ENCODE assay signal across 1 cellular context in the genomic region with DNA sequence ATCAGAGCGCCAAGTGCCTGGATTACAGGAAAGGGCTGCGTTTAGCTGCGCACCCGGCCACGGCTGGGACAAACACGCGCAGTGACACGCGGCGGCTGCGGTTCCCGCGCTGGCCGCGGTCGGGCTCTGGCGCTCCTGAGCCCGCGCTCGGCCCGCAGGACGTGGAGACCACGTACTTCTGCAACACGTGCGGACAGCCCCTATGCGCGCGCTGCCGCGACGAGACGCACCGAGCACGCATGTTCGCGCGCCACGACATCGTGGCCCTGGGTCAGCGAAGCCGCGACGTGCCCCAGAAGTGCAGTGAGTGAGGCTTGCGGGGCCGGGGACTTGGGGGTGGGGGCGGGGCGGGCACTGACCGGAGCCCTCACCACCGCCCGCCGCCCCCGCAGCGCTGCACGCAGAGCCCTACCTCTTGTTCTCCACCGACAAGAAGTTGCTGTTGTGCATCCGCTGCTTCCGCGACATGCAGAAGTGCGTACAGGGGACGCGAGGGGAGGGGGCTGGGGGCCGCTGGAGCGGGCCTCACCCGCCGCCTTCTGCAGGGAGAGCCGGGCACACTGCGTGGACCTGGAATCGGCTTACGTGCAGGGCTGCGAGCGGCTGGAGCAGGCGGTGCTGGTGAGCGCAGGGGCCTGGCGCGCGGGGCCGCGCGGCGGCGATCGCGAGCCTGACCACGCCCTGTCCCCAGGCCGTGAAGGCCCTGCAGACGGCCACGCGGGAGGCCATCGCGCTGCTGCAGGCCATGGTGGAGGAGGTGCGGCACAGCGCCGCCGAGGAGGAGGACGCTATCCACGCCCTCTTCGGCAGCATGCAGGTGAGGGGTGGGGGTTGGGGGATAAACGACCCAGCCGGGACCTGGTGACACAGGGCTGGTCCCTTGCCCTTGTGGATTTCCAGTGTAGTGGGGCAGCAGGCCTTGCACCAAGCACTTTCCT.
TF ChIP-seq lines count a peak whose summit lies in the region.

No MANE protein-coding gene starts in this region.

TF ChIP-seq in GM12878, 131 proteins besides CTCF, POLR2A, EP300 and RAD21 (continued from another document and continues in another):
- TF ChIP-seq, protein P1, sequence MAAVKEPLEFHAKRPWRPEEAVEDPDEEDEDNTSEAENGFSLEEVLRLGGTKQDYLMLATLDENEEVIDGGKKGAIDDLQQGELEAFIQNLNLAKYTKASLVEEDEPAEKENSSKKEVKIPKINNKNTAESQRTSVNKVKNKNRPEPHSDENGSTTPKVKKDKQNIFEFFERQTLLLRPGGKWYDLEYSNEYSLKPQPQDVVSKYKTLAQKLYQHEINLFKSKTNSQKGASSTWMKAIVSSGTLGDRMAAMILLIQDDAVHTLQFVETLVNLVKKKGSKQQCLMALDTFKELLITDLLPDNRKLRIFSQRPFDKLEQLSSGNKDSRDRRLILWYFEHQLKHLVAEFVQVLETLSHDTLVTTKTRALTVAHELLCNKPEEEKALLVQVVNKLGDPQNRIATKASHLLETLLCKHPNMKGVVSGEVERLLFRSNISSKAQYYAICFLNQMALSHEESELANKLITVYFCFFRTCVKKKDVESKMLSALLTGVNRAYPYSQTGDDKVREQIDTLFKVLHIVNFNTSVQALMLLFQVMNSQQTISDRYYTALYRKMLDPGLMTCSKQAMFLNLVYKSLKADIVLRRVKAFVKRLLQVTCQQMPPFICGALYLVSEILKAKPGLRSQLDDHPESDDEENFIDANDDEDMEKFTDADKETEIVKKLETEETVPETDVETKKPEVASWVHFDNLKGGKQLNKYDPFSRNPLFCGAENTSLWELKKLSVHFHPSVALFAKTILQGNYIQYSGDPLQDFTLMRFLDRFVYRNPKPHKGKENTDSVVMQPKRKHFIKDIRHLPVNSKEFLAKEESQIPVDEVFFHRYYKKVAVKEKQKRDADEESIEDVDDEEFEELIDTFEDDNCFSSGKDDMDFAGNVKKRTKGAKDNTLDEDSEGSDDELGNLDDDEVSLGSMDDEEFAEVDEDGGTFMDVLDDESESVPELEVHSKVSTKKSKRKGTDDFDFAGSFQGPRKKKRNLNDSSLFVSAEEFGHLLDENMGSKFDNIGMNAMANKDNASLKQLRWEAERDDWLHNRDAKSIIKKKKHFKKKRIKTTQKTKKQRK (IDR thresholded peaks at IDR 0.05; ENCODE audit: low read depth, low read length), result no peak
- TF ChIP-seq KDM1A (IDR thresholded peaks at IDR 0.05; ENCODE audit: borderline replicate concordance) (no peak), HCFC1 (IDR thresholded peaks at IDR 0.05; ENCODE audit: low read length) (no peak), SIX5 (IDR thresholded peaks at IDR 0.05; ENCODE audit: low read depth, low read length, severe bottlenecking) (no peak), RUNX3 (IDR thresholded peaks at IDR 0.05; ENCODE audit: low read length) (peak; percentile 74), CHD4 (IDR thresholded peaks at IDR 0.05) (no peak), BRCA1 (IDR thresholded peaks at IDR 0.05; ENCODE audit: low read depth, low read length) (no peak), MTA2 (IDR thresholded peaks at IDR 0.05; ENCODE audit: low read depth) (no peak), BCL11A (IDR thresholded peaks at IDR 0.05; ENCODE audit: low read depth, low read length) (no peak), ZBED1 (IDR thresholded peaks at IDR 0.05; ENCODE audit: borderline replicate concordance) (no peak), ZNF622 (IDR thresholded peaks at IDR 0.05) (no peak), HDGF (IDR thresholded peaks at IDR 0.05) (peak; percentile 76; the same call in 1 of the 2 replicates), CEBPB (IDR thresholded peaks at IDR 0.05; ENCODE audit: borderline replicate concordance in 1 of 2, low read depth in 2 of 2, low read length in 2 of 2) (no peak), NFIC (IDR thresholded peaks at IDR 0.05; ENCODE audit: low read depth, low read length) (no peak), CHD1 (IDR thresholded peaks at IDR 0.05; ENCODE audit: low read depth, low read length) (no peak), PAX8 (IDR thresholded peaks at IDR 0.05) (no peak), SUPT20H (IDR thresholded peaks at IDR 0.05; ENCODE audit: borderline replicate concordance, control insufficient read depth, low read depth, low read length) (no peak), ZNF274 (IDR thresholded peaks at IDR 0.05; ENCODE audit: insufficient read depth, insufficient read length) (no peak), TCF7 (IDR thresholded peaks at IDR 0.05; ENCODE audit: borderline replicate concordance) (no peak), CBX3 (IDR thresholded peaks at IDR 0.05; ENCODE audit: borderline replicate concordance, low read depth) (no peak), SMAD5 (IDR thresholded peaks at IDR 0.05; ENCODE audit: low read depth) (no peak), SPI1 (IDR thresholded peaks at IDR 0.05; ENCODE audit: borderline replicate concordance, insufficient read depth, low read depth, low read length) (no peak), JUND (IDR thresholded peaks at IDR 0.05; ENCODE audit: low read depth, low read length) (no peak), RELA (IDR thresholded peaks at IDR 0.05; ENCODE audit: borderline replicate concordance, partially characterized antibody) (no peak), STAT3 (IDR thresholded peaks at IDR 0.05; ENCODE audit: low read depth, low read length) (no peak), POU2F2 (IDR thresholded peaks at IDR 0.05; ENCODE audit: borderline replicate concordance, low read depth, low read length) (no peak), ESRRA (IDR thresholded peaks at IDR 0.05; ENCODE audit: low read length) (no peak), SMARCA5 (IDR thresholded peaks at IDR 0.05) (peak; percentile 52; the same call in 1 of the 2 replicates), TARDBP (IDR thresholded peaks at IDR 0.05; ENCODE audit: borderline replicate concordance) (no peak), HDAC6 (IDR thresholded peaks at IDR 0.05; ENCODE audit: unreplicated experiment) (no peak)
- TF ChIP-seq, protein P2, sequence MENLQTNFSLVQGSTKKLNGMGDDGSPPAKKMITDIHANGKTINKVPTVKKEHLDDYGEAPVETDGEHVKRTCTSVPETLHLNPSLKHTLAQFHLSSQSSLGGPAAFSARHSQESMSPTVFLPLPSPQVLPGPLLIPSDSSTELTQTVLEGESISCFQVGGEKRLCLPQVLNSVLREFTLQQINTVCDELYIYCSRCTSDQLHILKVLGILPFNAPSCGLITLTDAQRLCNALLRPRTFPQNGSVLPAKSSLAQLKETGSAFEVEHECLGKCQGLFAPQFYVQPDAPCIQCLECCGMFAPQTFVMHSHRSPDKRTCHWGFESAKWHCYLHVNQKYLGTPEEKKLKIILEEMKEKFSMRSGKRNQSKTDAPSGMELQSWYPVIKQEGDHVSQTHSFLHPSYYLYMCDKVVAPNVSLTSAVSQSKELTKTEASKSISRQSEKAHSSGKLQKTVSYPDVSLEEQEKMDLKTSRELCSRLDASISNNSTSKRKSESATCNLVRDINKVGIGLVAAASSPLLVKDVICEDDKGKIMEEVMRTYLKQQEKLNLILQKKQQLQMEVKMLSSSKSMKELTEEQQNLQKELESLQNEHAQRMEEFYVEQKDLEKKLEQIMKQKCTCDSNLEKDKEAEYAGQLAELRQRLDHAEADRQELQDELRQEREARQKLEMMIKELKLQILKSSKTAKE (IDR thresholded peaks at IDR 0.05; ENCODE audit: low read depth, poor library complexity, severe bottlenecking), result no peak
- TF ChIP-seq, protein P3, sequence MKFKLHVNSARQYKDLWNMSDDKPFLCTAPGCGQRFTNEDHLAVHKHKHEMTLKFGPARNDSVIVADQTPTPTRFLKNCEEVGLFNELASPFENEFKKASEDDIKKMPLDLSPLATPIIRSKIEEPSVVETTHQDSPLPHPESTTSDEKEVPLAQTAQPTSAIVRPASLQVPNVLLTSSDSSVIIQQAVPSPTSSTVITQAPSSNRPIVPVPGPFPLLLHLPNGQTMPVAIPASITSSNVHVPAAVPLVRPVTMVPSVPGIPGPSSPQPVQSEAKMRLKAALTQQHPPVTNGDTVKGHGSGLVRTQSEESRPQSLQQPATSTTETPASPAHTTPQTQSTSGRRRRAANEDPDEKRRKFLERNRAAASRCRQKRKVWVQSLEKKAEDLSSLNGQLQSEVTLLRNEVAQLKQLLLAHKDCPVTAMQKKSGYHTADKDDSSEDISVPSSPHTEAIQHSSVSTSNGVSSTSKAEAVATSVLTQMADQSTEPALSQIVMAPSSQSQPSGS (IDR thresholded peaks at IDR 0.05; ENCODE audit: low read length), result no peak
- TF ChIP-seq, protein P4, sequence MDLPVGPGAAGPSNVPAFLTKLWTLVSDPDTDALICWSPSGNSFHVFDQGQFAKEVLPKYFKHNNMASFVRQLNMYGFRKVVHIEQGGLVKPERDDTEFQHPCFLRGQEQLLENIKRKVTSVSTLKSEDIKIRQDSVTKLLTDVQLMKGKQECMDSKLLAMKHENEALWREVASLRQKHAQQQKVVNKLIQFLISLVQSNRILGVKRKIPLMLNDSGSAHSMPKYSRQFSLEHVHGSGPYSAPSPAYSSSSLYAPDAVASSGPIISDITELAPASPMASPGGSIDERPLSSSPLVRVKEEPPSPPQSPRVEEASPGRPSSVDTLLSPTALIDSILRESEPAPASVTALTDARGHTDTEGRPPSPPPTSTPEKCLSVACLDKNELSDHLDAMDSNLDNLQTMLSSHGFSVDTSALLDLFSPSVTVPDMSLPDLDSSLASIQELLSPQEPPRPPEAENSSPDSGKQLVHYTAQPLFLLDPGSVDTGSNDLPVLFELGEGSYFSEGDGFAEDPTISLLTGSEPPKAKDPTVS (IDR thresholded peaks at IDR 0.05; ENCODE audit: low read depth, low read length), result no peak
- TF ChIP-seq, protein P5, sequence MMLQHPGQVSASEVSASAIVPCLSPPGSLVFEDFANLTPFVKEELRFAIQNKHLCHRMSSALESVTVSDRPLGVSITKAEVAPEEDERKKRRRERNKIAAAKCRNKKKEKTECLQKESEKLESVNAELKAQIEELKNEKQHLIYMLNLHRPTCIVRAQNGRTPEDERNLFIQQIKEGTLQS (IDR thresholded peaks at IDR 0.05; ENCODE audit: borderline replicate concordance, extremely low read depth, low read depth, low read length), result no peak
- TF ChIP-seq, protein P6, sequence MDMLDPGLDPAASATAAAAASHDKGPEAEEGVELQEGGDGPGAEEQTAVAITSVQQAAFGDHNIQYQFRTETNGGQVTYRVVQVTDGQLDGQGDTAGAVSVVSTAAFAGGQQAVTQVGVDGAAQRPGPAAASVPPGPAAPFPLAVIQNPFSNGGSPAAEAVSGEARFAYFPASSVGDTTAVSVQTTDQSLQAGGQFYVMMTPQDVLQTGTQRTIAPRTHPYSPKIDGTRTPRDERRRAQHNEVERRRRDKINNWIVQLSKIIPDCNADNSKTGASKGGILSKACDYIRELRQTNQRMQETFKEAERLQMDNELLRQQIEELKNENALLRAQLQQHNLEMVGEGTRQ (IDR thresholded peaks at IDR 0.05; ENCODE audit: borderline replicate concordance, low read depth, low read length), result no peak
- TF ChIP-seq, protein P7, sequence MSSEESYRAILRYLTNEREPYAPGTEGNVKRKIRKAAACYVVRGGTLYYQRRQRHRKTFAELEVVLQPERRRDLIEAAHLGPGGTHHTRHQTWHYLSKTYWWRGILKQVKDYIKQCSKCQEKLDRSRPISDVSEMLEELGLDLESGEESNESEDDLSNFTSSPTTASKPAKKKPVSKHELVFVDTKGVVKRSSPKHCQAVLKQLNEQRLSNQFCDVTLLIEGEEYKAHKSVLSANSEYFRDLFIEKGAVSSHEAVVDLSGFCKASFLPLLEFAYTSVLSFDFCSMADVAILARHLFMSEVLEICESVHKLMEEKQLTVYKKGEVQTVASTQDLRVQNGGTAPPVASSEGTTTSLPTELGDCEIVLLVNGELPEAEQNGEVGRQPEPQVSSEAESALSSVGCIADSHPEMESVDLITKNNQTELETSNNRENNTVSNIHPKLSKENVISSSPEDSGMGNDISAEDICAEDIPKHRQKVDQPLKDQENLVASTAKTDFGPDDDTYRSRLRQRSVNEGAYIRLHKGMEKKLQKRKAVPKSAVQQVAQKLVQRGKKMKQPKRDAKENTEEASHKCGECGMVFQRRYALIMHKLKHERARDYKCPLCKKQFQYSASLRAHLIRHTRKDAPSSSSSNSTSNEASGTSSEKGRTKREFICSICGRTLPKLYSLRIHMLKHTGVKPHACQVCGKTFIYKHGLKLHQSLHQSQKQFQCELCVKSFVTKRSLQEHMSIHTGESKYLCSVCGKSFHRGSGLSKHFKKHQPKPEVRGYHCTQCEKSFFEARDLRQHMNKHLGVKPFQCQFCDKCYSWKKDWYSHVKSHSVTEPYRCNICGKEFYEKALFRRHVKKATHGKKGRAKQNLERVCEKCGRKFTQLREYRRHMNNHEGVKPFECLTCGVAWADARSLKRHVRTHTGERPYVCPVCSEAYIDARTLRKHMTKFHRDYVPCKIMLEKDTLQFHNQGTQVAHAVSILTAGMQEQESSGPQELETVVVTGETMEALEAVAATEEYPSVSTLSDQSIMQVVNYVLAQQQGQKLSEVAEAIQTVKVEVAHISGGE (CRISPR knock-in tag; IDR thresholded peaks at IDR 0.05), result no peak
- TF ChIP-seq, protein P8, sequence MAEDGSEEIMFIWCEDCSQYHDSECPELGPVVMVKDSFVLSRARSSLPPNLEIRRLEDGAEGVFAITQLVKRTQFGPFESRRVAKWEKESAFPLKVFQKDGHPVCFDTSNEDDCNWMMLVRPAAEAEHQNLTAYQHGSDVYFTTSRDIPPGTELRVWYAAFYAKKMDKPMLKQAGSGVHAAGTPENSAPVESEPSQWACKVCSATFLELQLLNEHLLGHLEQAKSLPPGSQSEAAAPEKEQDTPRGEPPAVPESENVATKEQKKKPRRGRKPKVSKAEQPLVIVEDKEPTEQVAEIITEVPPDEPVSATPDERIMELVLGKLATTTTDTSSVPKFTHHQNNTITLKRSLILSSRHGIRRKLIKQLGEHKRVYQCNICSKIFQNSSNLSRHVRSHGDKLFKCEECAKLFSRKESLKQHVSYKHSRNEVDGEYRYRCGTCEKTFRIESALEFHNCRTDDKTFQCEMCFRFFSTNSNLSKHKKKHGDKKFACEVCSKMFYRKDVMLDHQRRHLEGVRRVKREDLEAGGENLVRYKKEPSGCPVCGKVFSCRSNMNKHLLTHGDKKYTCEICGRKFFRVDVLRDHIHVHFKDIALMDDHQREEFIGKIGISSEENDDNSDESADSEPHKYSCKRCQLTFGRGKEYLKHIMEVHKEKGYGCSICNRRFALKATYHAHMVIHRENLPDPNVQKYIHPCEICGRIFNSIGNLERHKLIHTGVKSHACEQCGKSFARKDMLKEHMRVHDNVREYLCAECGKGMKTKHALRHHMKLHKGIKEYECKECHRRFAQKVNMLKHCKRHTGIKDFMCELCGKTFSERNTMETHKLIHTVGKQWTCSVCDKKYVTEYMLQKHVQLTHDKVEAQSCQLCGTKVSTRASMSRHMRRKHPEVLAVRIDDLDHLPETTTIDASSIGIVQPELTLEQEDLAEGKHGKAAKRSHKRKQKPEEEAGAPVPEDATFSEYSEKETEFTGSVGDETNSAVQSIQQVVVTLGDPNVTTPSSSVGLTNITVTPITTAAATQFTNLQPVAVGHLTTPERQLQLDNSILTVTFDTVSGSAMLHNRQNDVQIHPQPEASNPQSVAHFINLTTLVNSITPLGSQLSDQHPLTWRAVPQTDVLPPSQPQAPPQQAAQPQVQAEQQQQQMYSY (CRISPR knock-in tag; IDR thresholded peaks at IDR 0.05), result no peak
- TF ChIP-seq, protein P9, sequence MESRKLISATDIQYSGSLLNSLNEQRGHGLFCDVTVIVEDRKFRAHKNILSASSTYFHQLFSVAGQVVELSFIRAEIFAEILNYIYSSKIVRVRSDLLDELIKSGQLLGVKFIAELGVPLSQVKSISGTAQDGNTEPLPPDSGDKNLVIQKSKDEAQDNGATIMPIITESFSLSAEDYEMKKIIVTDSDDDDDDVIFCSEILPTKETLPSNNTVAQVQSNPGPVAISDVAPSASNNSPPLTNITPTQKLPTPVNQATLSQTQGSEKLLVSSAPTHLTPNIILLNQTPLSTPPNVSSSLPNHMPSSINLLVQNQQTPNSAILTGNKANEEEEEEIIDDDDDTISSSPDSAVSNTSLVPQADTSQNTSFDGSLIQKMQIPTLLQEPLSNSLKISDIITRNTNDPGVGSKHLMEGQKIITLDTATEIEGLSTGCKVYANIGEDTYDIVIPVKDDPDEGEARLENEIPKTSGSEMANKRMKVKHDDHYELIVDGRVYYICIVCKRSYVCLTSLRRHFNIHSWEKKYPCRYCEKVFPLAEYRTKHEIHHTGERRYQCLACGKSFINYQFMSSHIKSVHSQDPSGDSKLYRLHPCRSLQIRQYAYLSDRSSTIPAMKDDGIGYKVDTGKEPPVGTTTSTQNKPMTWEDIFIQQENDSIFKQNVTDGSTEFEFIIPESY (IDR thresholded peaks at IDR 0.05), result no peak
